In the genomic region with DNA sequence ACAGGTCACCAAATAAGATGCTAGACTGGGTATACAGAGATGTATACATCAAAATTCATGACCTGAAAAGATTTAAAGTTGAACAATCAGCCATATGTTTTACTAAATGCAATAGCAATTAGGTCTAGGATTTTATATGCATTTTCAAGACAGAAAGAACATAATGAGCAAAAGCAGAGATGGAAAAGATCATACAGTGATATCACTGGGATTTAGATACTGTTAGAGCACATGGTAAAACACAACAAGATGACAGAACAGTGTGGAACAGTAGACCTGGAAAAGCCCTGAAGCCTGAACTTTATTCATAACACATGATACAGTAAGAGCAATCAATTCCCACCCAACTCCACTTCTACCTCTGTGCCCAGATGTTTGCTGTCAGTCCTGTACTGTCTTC, we compare ENCODE assay signal across 26 cellular contexts.
"Had no signal": no experiment of that assay in that cellular context is flagged by ENCODE, and none has a peak within 500 bp of the region (broad histone marks: within the 10 kb centered on the region; RNA-seq: fewer than 3 reads in every experiment).

No MANE protein-coding gene starts in this region.

- DNase-seq: stimulated activated CD4-positive, alpha-beta T cell treated with anti-CD3 and anti-CD28 coated beads, Interleukin-2, amount 100 ng/mL, for 48 hours; stimulated activated CD4-positive, alpha-beta T cell treated with anti-CD3 and anti-CD28 coated beads, Interleukin-4, amount 100 ng/mL, for 1 hour; stimulated activated CD4-positive, alpha-beta T cell treated with anti-CD3 and anti-CD28 coated beads, Interleukin-4, amount 100 ng/mL, for 24 hours; stimulated activated CD4-positive, alpha-beta T cell treated with anti-CD3 and anti-CD28 coated beads, Interleukin-4, amount 100 ng/mL, for 4 hours; stimulated activated CD8-positive, alpha-beta memory T cell treated with anti-CD3 and anti-CD28 coated beads, Interleukin-4, amount 100 ng/mL, for 48 hours; stimulated activated naive B cell treated with anti-CD40 and anti-IgM and Interleukin-4, amounts not matched to agents 10 μg/mL and 1 μg/mL and 100 μg/mL, for 72 hours; stimulated activated naive CD4-positive, alpha-beta T cell; stimulated activated naive CD4-positive, alpha-beta T cell treated with Interleukin-2 at 50 U/mL for 16 hours; stimulated activated naive CD8-positive, alpha-beta T cell treated with anti-CD3 and anti-CD28 coated beads, Interleukin-15, amount 100 ng/mL, for 72 hours; stimulated activated naive CD8-positive, alpha-beta T cell treated with anti-CD3 and anti-CD28 coated beads, Interleukin-15, Interleukin-2, amounts not matched to agents 100 U/mL and 50 U/mL, for 24 hours; stomach; substantia nigra; testis; thyroid gland; tibial artery; transverse colon; trophoblast cell; upper lobe of left lung; upper lobe of right lung; uterus had no signal

- H3K27ac ChIP-seq: stomach, suprapubic skin, testis, thoracic aorta, thyroid gland, tibial artery, tibial nerve, transverse colon, upper lobe of left lung, upper lobe of right lung, uterus, vagina had no signal

- H3K4me3 ChIP-seq: stomach, suprapubic skin, testis, thoracic aorta, thyroid gland, tibial artery, tibial nerve, transverse colon, upper lobe of left lung, upper lobe of right lung, uterus, vagina had no signal

- H3K27me3 ChIP-seq: stomach, suprapubic skin, testis, thyroid gland, tibial artery, tibial nerve, transverse colon, upper lobe of left lung, upper lobe of right lung, uterus, vagina had no signal

- H3K9me3 ChIP-seq: stomach, suprapubic skin, testis, thoracic aorta, thyroid gland, tibial artery, tibial nerve, transverse colon, upper lobe of left lung, upper lobe of right lung, uterus, vagina had no signal

- H3K4me1 ChIP-seq: stomach, suprapubic skin, testis, thyroid gland, tibial artery, tibial nerve, transverse colon, upper lobe of left lung, upper lobe of right lung, uterus, vagina had no signal

- ATAC-seq: stimulated activated effector memory CD8-positive, alpha-beta T cell treated with anti-CD3 and anti-CD28 coated beads, Interleukin-12 subunit alpha, Interleukin-12 subunit beta, amount 100 ng/mL, for 72 hours; stimulated activated memory B cell treated with anti-CD40 and anti-IgM and Interleukin-4, amounts not matched to agents 10 μg/mL and 1 μg/mL and 100 μg/mL, for 72 hours; stimulated activated naive B cell treated with anti-CD40 and anti-IgM and Interleukin-4, amounts not matched to agents 10 μg/mL and 1 μg/mL and 100 μg/mL, for 72 hours; stimulated activated naive CD8-positive, alpha-beta T cell treated with anti-CD3 and anti-CD28 coated beads, Interleukin-15, amount 100 ng/mL, for 72 hours; stimulated activated naive CD8-positive, alpha-beta T cell treated with anti-CD3 and anti-CD28 coated beads, Interleukin-15, Interleukin-2, amounts not matched to agents 100 U/mL and 50 U/mL, for 24 hours; upper lobe of right lung had no signal

- H3K36me3 ChIP-seq: stomach, suprapubic skin, thoracic aorta, thyroid gland, tibial artery, tibial nerve, transverse colon, upper lobe of left lung, upper lobe of right lung, uterus, vagina had no signal
